Comparison of ENCODE assay signal across 23 cellular contexts in the genomic region with DNA sequence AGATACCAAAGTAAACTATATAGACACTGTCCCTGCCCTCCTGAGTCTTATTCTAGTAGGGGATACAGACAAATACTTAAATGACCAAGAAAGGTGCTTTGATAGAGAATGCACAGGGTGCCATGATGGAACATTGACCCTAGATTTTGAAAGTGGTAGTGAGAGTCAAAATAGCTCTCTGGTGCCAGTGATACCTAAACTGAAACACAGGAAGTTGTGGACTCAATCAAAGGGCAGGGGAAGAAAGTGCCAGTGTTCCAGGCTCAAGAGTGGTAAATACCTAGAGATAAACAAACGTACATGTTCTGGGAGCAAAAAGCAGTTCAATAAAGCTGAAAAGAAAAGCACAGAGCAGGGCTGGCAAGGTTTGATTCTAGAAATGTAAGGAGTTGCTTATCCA.
DNase-seq lines count a peak whose midpoint lies in the region; ATAC-seq, FAIRE-seq and TF ChIP-seq lines count a peak whose summit lies in the region.
"Had no signal": no experiment of that assay in that cellular context is flagged by ENCODE, and none has a peak within 500 bp of the region (broad histone marks: within the 10 kb centered on the region; RNA-seq: fewer than 3 reads in every experiment).

No MANE protein-coding gene starts in this region.

- H3K27me3 ChIP-seq in H1 (replicated peaks in 1 of 4; ENCODE audit: control insufficient read depth in 3 of 4, extremely low read depth in 1 of 4, insufficient read depth in 3 of 4, low read length in 3 of 4) = no peaks in the 10 kb centered on the region

- no peak for FAIRE-seq in H1 (lab: Jason Lieb, UNC)
- FAIRE-seq: A204.1 had no signal

- 0 out of 2 replicates have a peak overlapping the region, but pooled peaks have one; percentile 26 for H2AFZ ChIP-seq in H1 (ENCODE audit: low read length)
- H2AFZ ChIP-seq: GM23248 had no signal

- no peak overlapping the region for H2BK12ac ChIP-seq in H1 (ENCODE audit: low read depth, low read length)

- no peak overlapping the region for H3K9ac ChIP-seq in H1 (replicated peaks in 1 of 4; ENCODE audit: extremely low read depth in 1 of 4, low read depth in 3 of 4, low read length in 3 of 4)
- H3K9ac ChIP-seq: GM23248, KMS-11 had no signal

- peak; percentile 3 for DNase-seq in GM12865 (ENCODE audit: low read depth)
- DNase-seq in H1 (ENCODE audit: low read depth in 1 of 2, low spot score in 2 of 2) = no peak
- DNase-seq in NCI-H82 (lab: John Stamatoyannopoulos, UW) = no peak
- DNase-seq in dermis blood vessel endothelial cell = no peak
- no peak for DNase-seq in GF-D8 (lab: John Stamatoyannopoulos, UW)
- no peak for DNase-seq in activated CD8-positive, alpha-beta memory T cell treated with anti-CD3 and anti-CD28 coated beads, Interleukin-2, amount 50 U/mL, for 48 hours
- DNase-seq: Calu3; CD8-positive, alpha-beta memory T cell; DMS153; GM23248; IMR-90; NCI-H1694 treated with DMSO at 0.1 percent for 48 hours; NCI-H2081 treated with DMSO at 0.1 percent for 48 hours; NCI-H446; NCI-H526; SHP77 treated with DMSO at 0.1 percent for 48 hours had no signal

- 89% methylated on average over 1 of the region's 1 CpG; no CpG with 5 or more reads in 1 of the 2 experiments for WGBS in H1 (ENCODE audit: extremely low coverage in 1 of 2, insufficient coverage in 1 of 2, insufficient read length in 1 of 2, insufficient replicate concordance in 2 of 2, low coverage in 1 of 2, low lambda C conversion rate in 2 of 2, missing lambda C conversion rate in 1 of 2), 2 experiments

- no peak for TF ChIP-seq CTCF in GM12865 (IDR thresholded peaks at IDR 0.05; ENCODE audit: insufficient read depth, low read depth, low read length, missing control alignments)
- TF ChIP-seq CTCF in H1 (IDR thresholded peaks at IDR 0.05; ENCODE audit: control extremely low read depth in 1 of 3, insufficient read depth in 1 of 3, low read depth in 1 of 3, low read length in 3 of 3) = no peak
- no peak for TF ChIP-seq CTCF in nephron (IDR thresholded peaks at IDR 0.05; ENCODE audit: unreplicated experiment in 3 of 3)

- no peak overlapping the region for H2AK5ac ChIP-seq in H1 (ENCODE audit: low read depth, low read length)

- H3K18ac ChIP-seq in H1 (ENCODE audit: extremely low read depth, low read length) = no peak overlapping the region

- no peaks in the 10 kb centered on the region for H3K36me3 Mint-ChIP-seq in nephron (ENCODE audit: low read depth)
- H3K36me3 Mint-ChIP-seq: CD8-positive, alpha-beta memory T cell had no signal

- no peaks in the 10 kb centered on the region for H3K79me2 ChIP-seq in H1 (ENCODE audit: control insufficient read depth in 1 of 2, insufficient read depth in 2 of 2, low read length in 2 of 2)

- no peak for TF ChIP-seq EP300 in H1 (IDR thresholded peaks at IDR 0.05; ENCODE audit: borderline replicate concordance in 1 of 2, low read depth in 2 of 2, low read length in 2 of 2)

- POLR2A ChIA-PET in H1 (lab: Charles Lee; ENCODE audit: partially characterized antibody) = no interaction called here

- H3K4me1 Mint-ChIP-seq in nephron = peaks cover 21% of the 10 kb centered on the region
- H3K4me1 Mint-ChIP-seq: CD8-positive, alpha-beta memory T cell had no signal

- H4K20me1 ChIP-seq in H1 (replicated peaks in 1 of 2; ENCODE audit: control insufficient read depth in 1 of 2, insufficient read depth in 2 of 2, low read length in 2 of 2) = no peaks in the 10 kb centered on the region

- peaks cover 0 to 3% (median 0%) of the 10 kb centered on the region in 4 experiments; a peak in 1 of 7 replicates for H3K4me1 ChIP-seq in H1 (replicated peaks in 1 of 4; ENCODE audit: control insufficient read depth in 3 of 4, insufficient read depth in 4 of 4, low read length in 3 of 4)

- no peak overlapping the region for H3K4me2 ChIP-seq in H1 (ENCODE audit: insufficient read depth in 1 of 2, low read depth in 2 of 2, low read length in 2 of 2)
- H3K4me2 ChIP-seq: KMS-11 had no signal

- H3K9me3 ChIP-seq in H1 (ENCODE audit: insufficient read depth in 2 of 2, low read depth in 1 of 2, low read length in 1 of 2) = no peaks in the 10 kb centered on the region

- H4K5ac ChIP-seq in H1 (ENCODE audit: insufficient read length, low read depth, low read length) = no peak overlapping the region

- H3K27ac Mint-ChIP-seq in nephron = peak overlapping the region in 2 of 3 experiments; percentile 40 to 89
- H3K27ac Mint-ChIP-seq: CD8-positive, alpha-beta memory T cell had no signal

- no peak overlapping the region for H3K4me3 Mint-ChIP-seq in nephron
- H3K4me3 Mint-ChIP-seq: CD8-positive, alpha-beta memory T cell had no signal

- CTCF ChIA-PET in H1 (lab: Charles Lee; ENCODE audit: partially characterized antibody) = no interaction called here

- H3K14ac ChIP-seq in H1 (ENCODE audit: insufficient read length) = no peak overlapping the region

- H3K23ac ChIP-seq in H1 (ENCODE audit: insufficient read length) = no peak overlapping the region

- H3K27ac ChIP-seq in H1 (ENCODE audit: low read depth, low read length) = no peak overlapping the region
- H3K27ac ChIP-seq: C4-2B, GM23248, KMS-11, SK-N-MC had no signal

- no peaks in the 10 kb centered on the region for H3K36me3 ChIP-seq in H1 (ENCODE audit: control insufficient read depth in 2 of 4, insufficient read depth in 4 of 4, low read length in 3 of 4)

- H2BK120ac ChIP-seq in H1 (replicated peaks; ENCODE audit: low read depth, low read length) = no peak overlapping the region

- no peak for TF ChIP-seq POLR2A in H1 (IDR thresholded peaks at IDR 0.05; ENCODE audit: control extremely low read depth in 1 of 2, low read depth in 2 of 2, low read length in 2 of 2)

- no peak overlapping the region for H3K56ac ChIP-seq in H1 (replicated peaks; ENCODE audit: insufficient read length, low read depth, low read length)

- no peak overlapping the region for H2BK20ac ChIP-seq in H1 (ENCODE audit: low read length)

- H3K4ac ChIP-seq in H1 (replicated peaks; ENCODE audit: insufficient read length, low read depth, low read length) = no peak overlapping the region

- H3K23me2 ChIP-seq in H1 (ENCODE audit: low read depth, low read length) = no peaks in the 10 kb centered on the region; the same call in 1 of the 2 replicates

- H3K79me1 ChIP-seq in H1 (ENCODE audit: low read depth, low read length) = no peaks in the 10 kb centered on the region

- H2BK5ac ChIP-seq in H1 (ENCODE audit: low read depth, low read length) = no peak overlapping the region

- H3K9me3 Mint-ChIP-seq in nephron = no peaks in the 10 kb centered on the region

- peak; percentile 54 for ATAC-seq in HG03432 (IDR thresholded peaks at IDR 0.05; ENCODE audit: unreplicated experiment)
- ATAC-seq: HCT116 had no signal

- H4K91ac ChIP-seq in H1 (replicated peaks; ENCODE audit: insufficient read length, low read length) = no peak overlapping the region

- H3K27me3 Mint-ChIP-seq in nephron (ENCODE audit: low read depth) = peaks cover 6% of the 10 kb centered on the region
- H3K27me3 Mint-ChIP-seq: CD8-positive, alpha-beta memory T cell had no signal

- no peak for TF ChIP-seq RAD21 in H1 (IDR thresholded peaks at IDR 0.05 in 1 of 2, conservative IDR thresholded peaks at IDR 0.05 in 1 of 2; ENCODE audit: low read depth in 2 of 2, low read length in 2 of 2)

- H3K4me3 ChIP-seq in GM12865 (ENCODE audit: low read depth, low read length) (no peak overlapping the region), H1 (ENCODE audit: extremely low read depth in 1 of 4, insufficient read depth in 2 of 4, low read depth in 3 of 4, low read length in 4 of 4) (no peak overlapping the region)
- H3K4me3 ChIP-seq: GM23248, SK-N-MC had no signal

- H2BK15ac ChIP-seq in H1 (ENCODE audit: low read length) = no peak overlapping the region

- no peak overlapping the region for H4K8ac ChIP-seq in H1 (ENCODE audit: extremely low read depth, insufficient read depth, low read length)

TF ChIP-seq in H1, 55 proteins besides CTCF, POLR2A, EP300 and RAD21:
- no peak for TF ChIP-seq SAP30 (IDR thresholded peaks at IDR 0.05; ENCODE audit: insufficient read depth, insufficient replicate concordance, low read length)
- TF ChIP-seq MAFK (IDR thresholded peaks at IDR 0.05; ENCODE audit: low read depth, low read length) = no peak
- TF ChIP-seq NANOG (IDR thresholded peaks at IDR 0.05; ENCODE audit: insufficient read depth, low read depth, low read length, poor library complexity, severe bottlenecking) = no peak
- TF ChIP-seq, protein P1, sequence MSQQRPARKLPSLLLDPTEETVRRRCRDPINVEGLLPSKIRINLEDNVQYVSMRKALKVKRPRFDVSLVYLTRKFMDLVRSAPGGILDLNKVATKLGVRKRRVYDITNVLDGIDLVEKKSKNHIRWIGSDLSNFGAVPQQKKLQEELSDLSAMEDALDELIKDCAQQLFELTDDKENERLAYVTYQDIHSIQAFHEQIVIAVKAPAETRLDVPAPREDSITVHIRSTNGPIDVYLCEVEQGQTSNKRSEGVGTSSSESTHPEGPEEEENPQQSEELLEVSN (IDR thresholded peaks at IDR 0.05) = no peak
- no peak for TF ChIP-seq SRF (IDR thresholded peaks at IDR 0.05; ENCODE audit: low read depth, low read length)
- no peak for TF ChIP-seq PHF8 (conservative IDR thresholded peaks at IDR 0.05; ENCODE audit: low read depth, low read length)
- TF ChIP-seq SIRT6 (IDR thresholded peaks at IDR 0.05; ENCODE audit: low read length) = no peak
- TF ChIP-seq NRF1 (IDR thresholded peaks at IDR 0.05; ENCODE audit: low read depth, low read length) = no peak
